8 cellular contexts compared by ENCODE assay signal in the genomic region with DNA sequence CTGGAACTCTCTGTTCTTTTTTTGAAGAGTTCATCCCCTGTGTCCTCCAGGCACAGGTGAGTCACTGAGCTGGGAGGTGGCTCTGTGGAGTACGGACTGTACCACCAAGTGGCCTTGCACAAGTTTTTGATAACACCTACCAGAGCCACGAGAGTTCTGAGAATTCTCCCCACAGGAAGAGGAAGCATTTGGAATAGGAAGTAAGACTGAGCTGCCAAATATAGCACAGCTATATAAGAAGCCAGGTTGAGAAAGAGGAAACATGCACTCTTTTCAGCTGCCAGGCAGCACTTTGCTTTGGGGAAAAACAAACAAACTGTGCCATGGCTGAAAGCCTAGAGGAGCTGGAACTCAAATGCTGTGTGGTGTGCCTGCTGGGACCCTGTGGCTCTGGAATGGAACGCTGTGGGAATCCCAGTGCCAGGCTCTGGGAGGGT.
A peak's percentile ranks its signal among the peaks of the same experiment; 100 is the strongest.
DNase-seq lines count a peak whose midpoint lies in the region; ATAC-seq and TF ChIP-seq lines count a peak whose summit lies in the region.

No MANE protein-coding gene starts in this region.

- CTCF ChIA-PET in activated CD4-positive, alpha-beta T cell treated with anti-CD3 and anti-CD28 coated beads, Interleukin-2, amount 10 ng/mL, durations not matched to agents 7 days and 5 days (lab: Charles Lee) = interaction anchor here (0.7 to 4.4 kb wide), 9 partner anchors 11 to 222 kb away, joined by 3 to 24 read pairs (median 5); no protein-coding TSS in a partner anchor

- H3K4me3 ChIP-seq in fibroblast of villous mesenchyme (ENCODE audit: low read depth, low read length) (no peak overlapping the region), psoas muscle (no peak overlapping the region), HAP-1 (no peak overlapping the region)

- peaks cover 82% of the 10 kb centered on the region for H3K4me1 Mint-ChIP-seq in activated CD4-positive, alpha-beta T cell treated with anti-CD3 and anti-CD28 coated beads, Interleukin-2, amount 10 ng/mL, durations not matched to agents 7 days and 5 days

- intact Hi-C loops in psoas muscle (cut with DNase I) (no loop called here), posterior vena cava (cut with DNase I) (no loop called here)

- H3K27me3 ChIP-seq in psoas muscle (ENCODE audit: insufficient read depth in 3 of 3, low read length in 2 of 3) (no peaks in the 10 kb centered on the region), HAP-1 (ENCODE audit: low read depth) (no peaks in the 10 kb centered on the region)

- H3K27me3 Mint-ChIP-seq in activated CD4-positive, alpha-beta T cell treated with anti-CD3 and anti-CD28 coated beads, Interleukin-2, amount 10 ng/mL, durations not matched to agents 7 days and 5 days = no peaks in the 10 kb centered on the region

- POLR2A ChIA-PET in activated CD4-positive, alpha-beta T cell treated with anti-CD3 and anti-CD28 coated beads, Interleukin-2, amount 10 ng/mL, durations not matched to agents 7 days and 5 days (lab: Charles Lee) = interaction anchor here (0.5 to 1.0 kb wide), 4 partner anchors 15 to 297 kb away, joined by 3 read pairs; no protein-coding TSS in a partner anchor

- no peaks in the 10 kb centered on the region for H3K4me1 ChIP-seq in psoas muscle
- H3K4me1 ChIP-seq in HAP-1 = no peaks in the 10 kb centered on the region

- H3K27ac ChIP-seq in psoas muscle = peak overlapping the region; percentile 44

- in situ Hi-C loops in HAP-1 (cut with MboI; ENCODE audit: low sequenced_read_pairs) = no loop called here

- peak overlapping the region; percentile 94 for H3K27ac Mint-ChIP-seq in activated CD4-positive, alpha-beta T cell treated with anti-CD3 and anti-CD28 coated beads, Interleukin-2, amount 10 ng/mL, durations not matched to agents 7 days and 5 days

- peak overlapping the region; percentile 2 for H3K4me3 Mint-ChIP-seq in activated CD4-positive, alpha-beta T cell treated with anti-CD3 and anti-CD28 coated beads, Interleukin-2, amount 10 ng/mL, durations not matched to agents 7 days and 5 days

- peak; percentile 53 to 95 (median 78) for ATAC-seq in psoas muscle

- no peaks in the 10 kb centered on the region for H3K9me3 Mint-ChIP-seq in activated CD4-positive, alpha-beta T cell treated with anti-CD3 and anti-CD28 coated beads, Interleukin-2, amount 10 ng/mL, durations not matched to agents 7 days and 5 days

- H3K36me3 ChIP-seq in psoas muscle (ENCODE audit: insufficient read depth in 1 of 2, low read depth in 1 of 2) (no peaks in the 10 kb centered on the region), HAP-1 (replicated peaks) (no peaks in the 10 kb centered on the region)

- 21 to 36% (median 23%) methylated on average over 3 of the region's 3 CpGs for WGBS in psoas muscle, 3 donors

- no peaks in the 10 kb centered on the region for H3K9me3 ChIP-seq in psoas muscle
- no peaks in the 10 kb centered on the region for H3K9me3 ChIP-seq in HAP-1

- no peak for TF ChIP-seq CTCF in fibroblast of villous mesenchyme (IDR thresholded peaks at IDR 0.05; ENCODE audit: insufficient read depth, low read depth, low read length)
- no peak for TF ChIP-seq CTCF in psoas muscle (IDR thresholded peaks at IDR 0.05)
- TF ChIP-seq CTCF in GM20000 (IDR thresholded peaks at IDR 0.05; ENCODE audit: extremely low read depth, missing control alignments) = no peak

- DNase-seq in GM03348 (ENCODE audit: low spot score) (peak; percentile 22), HT-29 (ENCODE audit: low spot score) (peak; percentile 21), fibroblast of villous mesenchyme (ENCODE audit: low read depth) (peak; percentile 43), psoas muscle (peak; percentile 41 to 68), HAP-1 (ENCODE audit: low spot score in 2 of 2) (no peak), posterior vena cava (ENCODE audit: low spot score) (no peak), GM20000 (ENCODE audit: low spot score) (no peak)
- DNase-seq in activated CD4-positive, alpha-beta T cell treated with anti-CD3 and anti-CD28 coated beads, Interleukin-2, amount 10 ng/mL, durations not matched to agents 7 days and 5 days = peak; percentile 66

- H3K36me3 Mint-ChIP-seq in activated CD4-positive, alpha-beta T cell treated with anti-CD3 and anti-CD28 coated beads, Interleukin-2, amount 10 ng/mL, durations not matched to agents 7 days and 5 days (ENCODE audit: low read depth) = peaks cover 27% of the 10 kb centered on the region

Comparison
In these comparisons a context has a peak if more than half of its experiments do, and no peak if none do; other contexts are left out.
1. DNase-seq: peak in GM03348 (single experiment), HT-29 (single experiment), activated CD4-positive, alpha-beta T cell treated with anti-CD3 and anti-CD28 coated beads, Interleukin-2, amount 10 ng/mL, durations not matched to agents 7 days and 5 days (single experiment), fibroblast of villous mesenchyme (single experiment) and psoas muscle (2 of 2); none in HAP-1 (0 of 2), posterior vena cava (single experiment) and GM20000 (single experiment).